13 cellular contexts compared by ENCODE assay signal in the genomic region with DNA sequence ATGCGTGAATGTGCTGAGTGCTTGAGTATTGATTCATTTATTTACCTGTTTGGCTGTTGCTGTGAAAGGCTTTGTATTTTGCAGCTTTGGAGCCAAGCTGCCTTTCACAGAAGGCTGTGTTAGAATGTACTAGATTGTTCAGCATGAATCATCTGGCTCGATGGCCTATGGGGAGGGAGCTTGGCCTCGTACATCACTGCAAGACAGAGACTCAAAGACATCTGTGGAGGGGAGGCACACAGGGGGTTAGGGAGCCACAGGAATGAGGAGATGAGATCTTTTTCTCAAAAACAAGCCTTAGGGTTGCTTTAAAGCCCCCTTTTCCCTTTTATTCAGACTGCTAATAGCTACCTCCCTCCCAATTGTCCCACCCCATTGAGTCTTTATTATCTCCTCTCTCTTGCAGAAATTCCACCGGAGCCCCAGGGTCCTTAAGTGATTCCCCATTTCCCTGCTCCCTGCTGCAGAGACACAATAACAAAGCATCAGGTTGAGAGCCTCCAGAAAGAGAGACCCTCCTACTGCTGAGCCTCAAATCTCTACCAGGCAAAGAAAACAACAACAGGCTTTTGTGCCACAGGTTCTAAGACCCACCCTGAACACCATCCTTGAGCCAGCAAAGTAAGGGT.
DNase-seq lines count a peak whose midpoint lies in the region; ATAC-seq and TF ChIP-seq lines count a peak whose summit lies in the region.
"Had no signal": no experiment of that assay in that cellular context is flagged by ENCODE, and none has a peak within 500 bp of the region (broad histone marks: within the 10 kb centered on the region; RNA-seq: fewer than 3 reads in every experiment).

No MANE protein-coding gene starts in this region.

- no peaks in the 10 kb centered on the region for H3K27me3 ChIP-seq in brain microvascular endothelial cell (replicated peaks)
- H3K27me3 ChIP-seq: adrenal gland had no signal

- in situ Hi-C loops in brain microvascular endothelial cell (cut with HindIII; ENCODE audit: low pct_ligation_motif_present, low sequenced_read_pairs) = no loop called here

- no peak overlapping the region for H3K4me3 ChIP-seq in brain microvascular endothelial cell (ENCODE audit: low read depth, low read length)
- H3K4me3 ChIP-seq: adrenal gland had no signal

- TF ChIP-seq CTCF in brain microvascular endothelial cell (IDR thresholded peaks at IDR 0.05; ENCODE audit: low read depth, low read length, missing control alignments) = no peak
- TF ChIP-seq CTCF in omental fat pad (IDR thresholded peaks at IDR 0.05) = no peak

- ATAC-seq in omental fat pad (ENCODE audit: low FRiP score) (no peak), HG02798 (IDR thresholded peaks at IDR 0.05; ENCODE audit: poor library complexity, unreplicated experiment) (no peak)
- ATAC-seq: Right ventricle myocardium inferior; stimulated activated effector memory CD8-positive, alpha-beta T cell treated with anti-CD3 and anti-CD28 coated beads, Interleukin-12 subunit alpha, Interleukin-12 subunit beta, amount 100 ng/mL, for 72 hours had no signal

- H3K36me3 ChIP-seq in brain microvascular endothelial cell (replicated peaks) = no peaks in the 10 kb centered on the region
- H3K36me3 ChIP-seq: adrenal gland had no signal

- DNase-seq in NCI-H1092 treated with DMSO at 0.1 percent for 48 hours (lab: John Stamatoyannopoulos, UW) = peak; percentile 71
- DNase-seq in brain microvascular endothelial cell = peak; percentile 38
- peak; percentile 27 for DNase-seq in iPS-NIHi7 (ENCODE audit: extremely low spot score)
- DNase-seq in substantia nigra (lab: John Stamatoyannopoulos, UW) = peak in 24 of 49 donors; percentile 6 to 64 (median 28)
- no peak for DNase-seq in cortex of kidney (lab: John Stamatoyannopoulos, UW)
- no peak for DNase-seq in omental fat pad (ENCODE audit: low spot score)
- DNase-seq: activated CD8-positive, alpha-beta memory T cell treated with anti-CD3 and anti-CD28 coated beads, Interleukin-2, amount 50 U/mL, for 4 hours; HCEC 1CT; NCI-H2171 had no signal

- H3K27ac ChIP-seq in brain microvascular endothelial cell = no peak overlapping the region
- peak overlapping the region; percentile 56 for H3K27ac ChIP-seq in substantia nigra (ENCODE audit: low read depth, low read length, poor library complexity, severe bottlenecking)
- H3K27ac ChIP-seq: adrenal gland had no signal

Comparison
In these comparisons a context has a peak if more than half of its experiments do, and no peak if none do; other contexts are left out.
1. DNase-seq: peak in NCI-H1092 treated with DMSO at 0.1 percent for 48 hours (single experiment), brain microvascular endothelial cell (single experiment) and iPS-NIHi7 (single experiment); none in cortex of kidney (single experiment) and omental fat pad (single experiment).